20 cellular contexts compared by ENCODE assay signal in the genomic region with DNA sequence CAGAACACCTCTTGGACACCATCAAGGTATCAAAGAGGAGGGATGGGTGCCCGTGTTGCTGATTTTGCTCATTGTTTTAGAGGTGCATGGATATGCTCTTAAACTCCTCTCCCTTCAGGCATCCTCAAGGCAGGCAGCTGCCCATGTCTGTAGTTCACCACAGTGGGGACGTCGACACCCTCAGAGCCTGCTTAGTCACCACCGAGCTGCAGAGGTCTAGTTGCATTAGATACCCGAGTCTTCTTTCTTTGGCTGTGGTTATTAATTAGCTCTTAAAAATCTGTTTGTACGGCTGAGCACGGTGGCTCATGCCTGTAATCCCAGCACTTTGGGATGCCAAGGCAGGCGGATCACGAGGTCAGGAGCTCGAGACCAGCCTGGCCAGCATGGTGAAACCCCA.
"Had no signal": no experiment of that assay in that cellular context is flagged by ENCODE, and none has a peak within 500 bp of the region (broad histone marks: within the 10 kb centered on the region; RNA-seq: fewer than 3 reads in every experiment).

No MANE protein-coding gene starts in this region.

- H3K4me3 ChIP-seq: heart right ventricle, left lung, lower lobe of right lung, psoas muscle, skin epidermis, testis, tibial nerve, upper lobe of right lung, vagina had no signal

- H3K4me1 Mint-ChIP-seq: mesothelial cell of epicardium; stimulated activated naive CD8-positive, alpha-beta T cell treated with anti-CD3 and anti-CD28 coated beads, Interleukin-15, amount 100 ng/mL, for 72 hours had no signal

- H3K4me1 ChIP-seq: left lung, lower lobe of right lung, psoas muscle, testis, tibial nerve, upper lobe of right lung, vagina had no signal

- H3K4me3 Mint-ChIP-seq: memory B cell; mesothelial cell of epicardium; natural killer cell treated with Interleukin-12 subunit alpha and Interleukin-12 subunit beta and Interleukin-15 and Interleukin-18, amount 100 ng/mL, for 72 hours; stimulated activated naive B cell treated with anti-CD40 and anti-IgM and Interleukin-4, amounts not matched to agents 10 μg/mL and 1 μg/mL and 100 μg/mL, for 72 hours; stimulated activated naive CD8-positive, alpha-beta T cell treated with anti-CD3 and anti-CD28 coated beads, Interleukin-15, amount 100 ng/mL, for 72 hours had no signal

- H3K27me3 Mint-ChIP-seq: memory B cell; natural killer cell treated with Interleukin-12 subunit alpha and Interleukin-12 subunit beta and Interleukin-15 and Interleukin-18, amount 100 ng/mL, for 72 hours; stimulated activated naive B cell treated with anti-CD40 and anti-IgM and Interleukin-4, amounts not matched to agents 10 μg/mL and 1 μg/mL and 100 μg/mL, for 72 hours; stimulated activated naive CD8-positive, alpha-beta T cell treated with anti-CD3 and anti-CD28 coated beads, Interleukin-15, amount 100 ng/mL, for 72 hours had no signal

- H3K27ac ChIP-seq: heart right ventricle, left lung, lower lobe of right lung, psoas muscle, skin epidermis, testis, tibial nerve, upper lobe of right lung, vagina had no signal

- H3K27ac Mint-ChIP-seq: memory B cell; mesothelial cell of epicardium; natural killer cell treated with Interleukin-12 subunit alpha and Interleukin-12 subunit beta and Interleukin-15 and Interleukin-18, amount 100 ng/mL, for 72 hours; stimulated activated naive B cell treated with anti-CD40 and anti-IgM and Interleukin-4, amounts not matched to agents 10 μg/mL and 1 μg/mL and 100 μg/mL, for 72 hours; stimulated activated naive CD8-positive, alpha-beta T cell treated with anti-CD3 and anti-CD28 coated beads, Interleukin-15, amount 100 ng/mL, for 72 hours had no signal

- H3K27me3 ChIP-seq: heart right ventricle, left lung, testis, tibial nerve, upper lobe of right lung, vagina had no signal

- H3K36me3 ChIP-seq: heart right ventricle, left lung, lower lobe of right lung, tibial nerve, upper lobe of right lung, vagina had no signal

- H3K36me3 Mint-ChIP-seq: natural killer cell treated with Interleukin-12 subunit alpha and Interleukin-12 subunit beta and Interleukin-15 and Interleukin-18, amount 100 ng/mL, for 72 hours had no signal

- DNase-seq: dermis blood vessel endothelial cell; foreskin melanocyte; heart right ventricle; hypothalamus; left lung; lower lobe of right lung; occipital lobe; psoas muscle; stimulated activated CD4-positive, alpha-beta T cell treated with anti-CD3 and anti-CD28 coated beads, Interleukin-2, amount 100 ng/mL, for 24 hours; stimulated activated CD4-positive, alpha-beta T cell treated with anti-CD3 and anti-CD28 coated beads, Interleukin-4, amount 100 ng/mL, for 4 hours; stimulated activated naive B cell treated with anti-CD40 and anti-IgM and Interleukin-4, amounts not matched to agents 10 μg/mL and 1 μg/mL and 100 μg/mL, for 72 hours; stimulated activated naive CD8-positive, alpha-beta T cell treated with anti-CD3 and anti-CD28 coated beads, Interleukin-15, amount 100 ng/mL, for 72 hours; testis; upper lobe of right lung had no signal

- H3K9me3 Mint-ChIP-seq: memory B cell; natural killer cell treated with Interleukin-12 subunit alpha and Interleukin-12 subunit beta and Interleukin-15 and Interleukin-18, amount 100 ng/mL, for 72 hours; stimulated activated naive B cell treated with anti-CD40 and anti-IgM and Interleukin-4, amounts not matched to agents 10 μg/mL and 1 μg/mL and 100 μg/mL, for 72 hours; stimulated activated naive CD8-positive, alpha-beta T cell treated with anti-CD3 and anti-CD28 coated beads, Interleukin-15, amount 100 ng/mL, for 72 hours had no signal

- H3K9me3 ChIP-seq: heart right ventricle, left lung, lower lobe of right lung, psoas muscle, testis, tibial nerve, upper lobe of right lung, vagina had no signal
